ENCODE assay signal across 25 cellular contexts in genomic region chr1:25954371-25954938, GRCh38. TPM values are rescaled to one million over a fixed set of nuclear protein-coding genes. Genes with fewer than 3 reads are reported as not detected.
DNase-seq lines count a peak whose midpoint lies in the region; ATAC-seq and TF ChIP-seq lines count a peak whose summit lies in the region.
"Had no signal": no experiment of that assay in that cellular context is flagged by ENCODE, and none has a peak within 500 bp of the region (broad histone marks: within the 10 kb centered on the region; RNA-seq: fewer than 3 reads in every experiment).

No MANE protein-coding gene starts in this region.

- peaks cover 3% of the 10 kb centered on the region for H3K9me3 Mint-ChIP-seq in activated naive CD4-positive, alpha-beta T cell treated with anti-CD3 and anti-CD28 coated beads, Interleukin-2, amount 10 ng/mL, durations not matched to agents 7 days and 5 days
- no peaks in the 10 kb centered on the region for H3K9me3 Mint-ChIP-seq in stimulated activated effector memory CD8-positive, alpha-beta T cell treated with anti-CD3 and anti-CD28 coated beads, Interleukin-12 subunit alpha, Interleukin-12 subunit beta, amount 100 ng/mL, for 72 hours
- H3K9me3 Mint-ChIP-seq: activated CD4-positive, alpha-beta memory T cell treated with anti-CD3 and anti-CD28 coated beads, Interleukin-2, amount 10 ng/mL, durations not matched to agents 7 days and 5 days; nephron; T-helper 2 cell treated with Interferon-gamma antibody and Interleukin-4, amounts not matched to agents 5 μg/mL and 100 μg/mL, for 36 hours; type B pancreatic cell had no signal

- peaks cover 23% of the 10 kb centered on the region for H3K36me3 Mint-ChIP-seq in activated naive CD4-positive, alpha-beta T cell treated with anti-CD3 and anti-CD28 coated beads, Interleukin-2, amount 10 ng/mL, durations not matched to agents 7 days and 5 days
- peaks cover 22% of the 10 kb centered on the region for H3K36me3 Mint-ChIP-seq in stimulated activated effector memory CD8-positive, alpha-beta T cell treated with anti-CD3 and anti-CD28 coated beads, Interleukin-12 subunit alpha, Interleukin-12 subunit beta, amount 100 ng/mL, for 72 hours

- TF ChIP-seq POLR2A in esophagus squamous epithelium (IDR thresholded peaks at IDR 0.05): no peak

- peaks cover 5 to 21% (median 9%) of the 10 kb centered on the region in 3 donors for H3K4me1 ChIP-seq in esophagus squamous epithelium
- H3K4me1 ChIP-seq: BLaER1, HAP-1, right lobe of liver had no signal

- H3K36me3 ChIP-seq in WERI-Rb-1 (peaks cover 13% of the 10 kb centered on the region), esophagus squamous epithelium (peaks cover 0 to 23% (median 0%) of the 10 kb centered on the region in 3 donors)

- peaks cover 4% of the 10 kb centered on the region for H3K4me1 Mint-ChIP-seq in activated naive CD4-positive, alpha-beta T cell treated with anti-CD3 and anti-CD28 coated beads, Interleukin-2, amount 10 ng/mL, durations not matched to agents 7 days and 5 days
- peaks cover 16% of the 10 kb centered on the region for H3K4me1 Mint-ChIP-seq in stimulated activated effector memory CD8-positive, alpha-beta T cell treated with anti-CD3 and anti-CD28 coated beads, Interleukin-12 subunit alpha, Interleukin-12 subunit beta, amount 100 ng/mL, for 72 hours

- TF ChIP-seq CTCF in WERI-Rb-1 (IDR thresholded peaks at IDR 0.05; ENCODE audit: low read depth, low read length) (no peak), esophagus squamous epithelium (IDR thresholded peaks at IDR 0.05) (no peak)

- no peak for DNase-seq in activated naive CD4-positive, alpha-beta T cell treated with anti-CD3 and anti-CD28 coated beads, Interleukin-2, amount 10 ng/mL, durations not matched to agents 7 days and 5 days
- DNase-seq in activated naive CD4-positive, alpha-beta T cell treated with Interleukin-2 at 50 U/mL for 16 hours: no peak
- DNase-seq in WERI-Rb-1 (no peak), NCI-H2227 treated with DMSO at 0.1 percent for 48 hours (lab: John Stamatoyannopoulos, UW) (no peak), esophagus squamous epithelium (lab: John Stamatoyannopoulos, UW) (no peak)
- no peak for DNase-seq in stimulated activated effector memory CD8-positive, alpha-beta T cell treated with anti-CD3 and anti-CD28 coated beads, Interleukin-12 subunit alpha, Interleukin-12 subunit beta, amount 100 ng/mL, for 72 hours (ENCODE audit: low spot score in 2 of 2)
- DNase-seq: activated CD4-positive, alpha-beta memory T cell treated with anti-CD3 and anti-CD28 coated beads, Interleukin-2, amount 10 ng/mL, durations not matched to agents 7 days and 5 days; activated T-cell treated with anti-CD3 and anti-CD28 coated beads, Interleukin-2, amount 50 U/mL, for 24 hours; MV-4-11; NCI-H2171; NCI-H526 treated with DMSO at 0.1 percent for 48 hours; right lobe of liver; SK-N-SH; stimulated activated CD8-positive, alpha-beta memory T cell treated with anti-CD3 and anti-CD28 coated beads, Interleukin-4, amount 100 ng/mL, for 48 hours had no signal

- no peaks in the 10 kb centered on the region for H3K27me3 Mint-ChIP-seq in activated naive CD4-positive, alpha-beta T cell treated with anti-CD3 and anti-CD28 coated beads, Interleukin-2, amount 10 ng/mL, durations not matched to agents 7 days and 5 days
- H3K27me3 Mint-ChIP-seq: activated CD4-positive, alpha-beta memory T cell treated with anti-CD3 and anti-CD28 coated beads, Interleukin-2, amount 10 ng/mL, durations not matched to agents 7 days and 5 days; activated T-cell treated with anti-CD3 and anti-CD28 coated beads, Interleukin-2, amount 50 U/mL, for 24 hours; type B pancreatic cell had no signal

- H3K27ac Mint-ChIP-seq in activated naive CD4-positive, alpha-beta T cell treated with anti-CD3 and anti-CD28 coated beads, Interleukin-2, amount 10 ng/mL, durations not matched to agents 7 days and 5 days: peak overlapping the region; percentile 12
- peak overlapping the region; percentile 0 for H3K27ac Mint-ChIP-seq in stimulated activated effector memory CD8-positive, alpha-beta T cell treated with anti-CD3 and anti-CD28 coated beads, Interleukin-12 subunit alpha, Interleukin-12 subunit beta, amount 100 ng/mL, for 72 hours
- H3K27ac Mint-ChIP-seq: activated CD4-positive, alpha-beta memory T cell treated with anti-CD3 and anti-CD28 coated beads, Interleukin-2, amount 10 ng/mL, durations not matched to agents 7 days and 5 days; activated T-cell treated with anti-CD3 and anti-CD28 coated beads, Interleukin-2, amount 50 U/mL, for 24 hours; mesothelial cell of epicardium; nephron; T-helper 2 cell treated with Interferon-gamma antibody and Interleukin-4, amounts not matched to agents 5 μg/mL and 100 μg/mL, for 36 hours; type B pancreatic cell; WTC11 had no signal

- H3K9me3 ChIP-seq in WERI-Rb-1 (ENCODE audit: severe bottlenecking): peaks cover 12% of the 10 kb centered on the region
- peaks cover 0 to 4% (median 0%) of the 10 kb centered on the region in 3 donors for H3K9me3 ChIP-seq in esophagus squamous epithelium
- H3K9me3 ChIP-seq: HAP-1, right lobe of liver, SK-N-SH had no signal

- WGBS in esophagus squamous epithelium, 2 donors: 48 to 52% methylated on average over 10 of the region's 10 CpGs

- ATAC-seq in esophagus mucosa (peak; percentile 35), HG03342 (IDR thresholded peaks at IDR 0.05; ENCODE audit: unreplicated experiment) (no peak)
- no peak for ATAC-seq in stimulated activated effector memory CD8-positive, alpha-beta T cell treated with anti-CD3 and anti-CD28 coated beads, Interleukin-12 subunit alpha, Interleukin-12 subunit beta, amount 100 ng/mL, for 72 hours
- ATAC-seq: activated naive CD4-positive, alpha-beta T cell treated with anti-CD3 and anti-CD28 coated beads, Interleukin-2, amount 50 U/mL, for 72 hours; right lobe of liver; WTC11 had no signal

- H3K27me3 ChIP-seq in WERI-Rb-1 (ENCODE audit: insufficient read depth, low read depth, severe bottlenecking): no peaks in the 10 kb centered on the region
- H3K27me3 ChIP-seq in esophagus squamous epithelium: no peaks in the 10 kb centered on the region
- H3K27me3 ChIP-seq: BLaER1, right lobe of liver had no signal

- H3K27ac ChIP-seq in WERI-Rb-1: peak overlapping the region; percentile 29
- no peak overlapping the region for H3K27ac ChIP-seq in esophagus squamous epithelium
- H3K27ac ChIP-seq: BLaER1, KMS-11, right lobe of liver had no signal

- H3K4me3 ChIP-seq in WERI-Rb-1 (ENCODE audit: low read depth, low read length): no peak overlapping the region
- no peak overlapping the region for H3K4me3 ChIP-seq in esophagus squamous epithelium
- H3K4me3 ChIP-seq: BLaER1, HAP-1, right lobe of liver had no signal

- intact Hi-C loops in esophagus squamous epithelium (cut with DNase I): no loop called here

- CTCF ChIA-PET in activated naive CD4-positive, alpha-beta T cell treated with anti-CD3 and anti-CD28 coated beads, Interleukin-2, amount 10 ng/mL, durations not matched to agents 7 days and 5 days (lab: Charles Lee): interaction anchor here (1.2 kb wide), 1 partner anchor 22 kb away, joined by 3 read pairs; no protein-coding TSS in a partner anchor

- H3K4me3 Mint-ChIP-seq in activated naive CD4-positive, alpha-beta T cell treated with anti-CD3 and anti-CD28 coated beads, Interleukin-2, amount 10 ng/mL, durations not matched to agents 7 days and 5 days: no peak overlapping the region
- no peak overlapping the region for H3K4me3 Mint-ChIP-seq in stimulated activated effector memory CD8-positive, alpha-beta T cell treated with anti-CD3 and anti-CD28 coated beads, Interleukin-12 subunit alpha, Interleukin-12 subunit beta, amount 100 ng/mL, for 72 hours
- H3K4me3 Mint-ChIP-seq: activated CD4-positive, alpha-beta memory T cell treated with anti-CD3 and anti-CD28 coated beads, Interleukin-2, amount 10 ng/mL, durations not matched to agents 7 days and 5 days; activated T-cell treated with anti-CD3 and anti-CD28 coated beads, Interleukin-2, amount 50 U/mL, for 24 hours; mesothelial cell of epicardium; T-helper 2 cell treated with Interferon-gamma antibody and Interleukin-4, amounts not matched to agents 5 μg/mL and 100 μg/mL, for 36 hours; type B pancreatic cell; WTC11 had no signal

RNA-seq across cellular contexts. Expression of gene PAFAH2, which starts 43.4 kb away (rescaled TPM):
- 9.0 TPM for total RNA-seq in esophagus mucosa
- 10 to 100 TPM in 3 of 4 donors, 1 to 10 TPM in 1; 8.3 to 17.2 (median 11.7) TPM for total RNA-seq in esophagus squamous epithelium

RNA-seq across cellular contexts. Expression of gene STMN1, which starts 48.2 kb away (rescaled TPM):
- total RNA-seq in esophagus mucosa: 110 TPM
- total RNA-seq in esophagus squamous epithelium: 10 to 100 TPM; 29.6 to 65.5 (median 42.7) TPM
